Comparison of ENCODE assay signal across 2 cellular contexts in genomic region chr17:30092886-30093285, GRCh38.
A peak's percentile ranks its signal among the peaks of the same experiment; 100 is the strongest.
TF ChIP-seq lines count a peak whose summit lies in the region.

No MANE protein-coding gene starts in this region.

TF ChIP-seq in HCT116, 20 proteins besides CTCF, POLR2A, EP300 and RAD21:
- TF ChIP-seq REST (IDR thresholded peaks at IDR 0.05; ENCODE audit: low read depth) (no peak), CEBPB (IDR thresholded peaks at IDR 0.05; ENCODE audit: low read depth) (no peak), ZNF274 (IDR thresholded peaks at IDR 0.05; ENCODE audit: low read depth, low read length) (no peak), SRF (IDR thresholded peaks at IDR 0.05; ENCODE audit: low read depth) (no peak), ZFX (IDR thresholded peaks at IDR 0.05) (no peak), EZH2phosphoT487 (IDR thresholded peaks at IDR 0.05; ENCODE audit: borderline replicate concordance) (no peak), JUND (IDR thresholded peaks at IDR 0.05) (no peak), SIN3A (IDR thresholded peaks at IDR 0.05; ENCODE audit: low read depth) (no peak), ATF3 (IDR thresholded peaks at IDR 0.05) (no peak), ZBTB33 (IDR thresholded peaks at IDR 0.05; ENCODE audit: extremely low read depth, insufficient replicate concordance, low read length) (no peak), MAX (IDR thresholded peaks at IDR 0.05) (no peak), SP1 (IDR thresholded peaks at IDR 0.05; ENCODE audit: low read depth) (no peak), TCF7L2 (IDR thresholded peaks at IDR 0.05; ENCODE audit: borderline replicate concordance, extremely low read depth, insufficient read depth, insufficient read length) (no peak), ELF1 (IDR thresholded peaks at IDR 0.05; ENCODE audit: borderline replicate concordance, low read depth) (no peak), POLR2AphosphoS5 (IDR thresholded peaks at IDR 0.05; ENCODE audit: low read depth, low read length) (no peak), EZH2 (IDR thresholded peaks at IDR 0.05) (no peak)

TF ChIP-seq in K562, 482 proteins besides CTCF, POLR2A, EP300 and RAD21:
- TF ChIP-seq ATF3 (IDR thresholded peaks at IDR 0.05) (peak; percentile 85), ATF3 (CRISPR knock-in tag; conservative IDR thresholded peaks at IDR 0.05) (no peak), TRIM24 (IDR thresholded peaks at IDR 0.05) (peak; percentile 56 to 79; a peak in 2 of 4 replicates), CEBPG (CRISPR knock-in tag; IDR thresholded peaks at IDR 0.05) (no peak), CEBPG (tag; conservative IDR thresholded peaks at IDR 0.05 in 1 of 2, IDR thresholded peaks at IDR 0.05 in 1 of 2) (peak; percentile 77 to 83), ZSCAN32 (CRISPR knock-in tag; IDR thresholded peaks at IDR 0.05) (0 out of 2 replicates have a peak, but pooled peaks have one; percentile 37), KLF6 (CRISPR knock-in tag; IDR thresholded peaks at IDR 0.05; ENCODE audit: borderline replicate concordance) (no peak), MAZ (CRISPR knock-in tag; conservative IDR thresholded peaks at IDR 0.05 in 1 of 2, IDR thresholded peaks at IDR 0.05 in 1 of 2) (no peak), CEBPB (tag; IDR thresholded peaks at IDR 0.05) (peak; percentile 68), FOXP4 (CRISPR knock-in tag; IDR thresholded peaks at IDR 0.05; ENCODE audit: borderline replicate concordance) (no peak), IFI16 (CRISPR knock-in tag; IDR thresholded peaks at IDR 0.05) (no peak), PRMT5 (CRISPR knock-in tag; IDR thresholded peaks at IDR 0.05) (no peak), ZNF280A (IDR thresholded peaks at IDR 0.05; ENCODE audit: low read depth, partially characterized antibody) (no peak)
